1 cellular context compared by ENCODE assay signal in the genomic region with DNA sequence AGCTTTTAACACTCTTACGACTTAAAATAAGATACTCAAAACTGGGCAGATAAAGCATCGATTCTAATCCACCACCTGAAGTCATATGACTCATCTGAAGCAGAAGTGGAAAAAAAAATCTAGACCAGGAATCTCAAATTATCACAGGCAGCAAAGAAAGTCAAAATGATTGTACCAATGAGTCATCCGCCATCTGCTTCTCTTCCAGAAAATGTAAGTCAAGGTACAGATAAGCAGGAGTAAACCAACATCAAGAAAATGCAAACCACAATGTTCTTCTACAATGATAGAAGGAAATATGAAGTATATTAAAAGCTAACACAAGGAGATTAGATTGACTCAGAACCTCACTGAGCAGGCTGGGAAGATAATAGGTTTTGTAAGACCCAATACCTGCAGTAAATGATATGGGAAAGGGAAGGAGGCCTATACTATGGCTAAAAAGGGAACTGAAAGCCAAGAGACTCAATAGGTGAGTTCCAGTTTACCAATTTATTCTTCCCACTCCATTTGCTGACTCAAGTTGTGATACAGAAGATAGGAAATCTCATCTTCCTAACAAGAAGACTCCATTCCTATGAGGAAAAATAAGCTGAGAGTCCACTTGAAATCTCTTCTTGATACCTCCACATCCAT.
A peak's percentile ranks its signal among the peaks of the same experiment; 100 is the strongest.
TF ChIP-seq lines count a peak whose summit lies in the region.

No MANE protein-coding gene starts in this region.

TF ChIP-seq in HCT116, 20 proteins besides CTCF, POLR2A, EP300 and RAD21:
- TF ChIP-seq ZNF274 (IDR thresholded peaks at IDR 0.05; ENCODE audit: low read depth, low read length) (no peak), JUND (IDR thresholded peaks at IDR 0.05) (0 out of 2 replicates have a peak, but pooled peaks have one; percentile 22), FOSL1 (IDR thresholded peaks at IDR 0.05; ENCODE audit: low read depth) (peak; percentile 39; the same call in 1 of the 2 replicates), EZH2 (IDR thresholded peaks at IDR 0.05) (no peak)
